In genomic region chr5:150584561-150585335, GRCh38 we compare ENCODE assay signal across 20 cellular contexts. TPM values are rescaled to one million over a fixed set of nuclear protein-coding genes. Genes with fewer than 3 reads are reported as not detected.
DNase-seq lines count a peak whose midpoint lies in the region; ATAC-seq, FAIRE-seq and TF ChIP-seq lines count a peak whose summit lies in the region.
"Had no signal": no experiment of that assay in that cellular context is flagged by ENCODE, and none has a peak within 500 bp of the region (broad histone marks: within the 10 kb centered on the region; RNA-seq: fewer than 3 reads in every experiment).

No MANE protein-coding gene starts in this region.

- peaks cover 16% of the 10 kb centered on the region for H3K27me3 Mint-ChIP-seq in stimulated activated naive CD8-positive, alpha-beta T cell treated with anti-CD3 and anti-CD28 coated beads, Interleukin-15, amount 100 ng/mL, for 72 hours

- H3K4me3 ChIP-seq in aorta (ENCODE audit: low read length in 2 of 2): no peak overlapping the region
- no peak overlapping the region for H3K4me3 ChIP-seq in smooth muscle cell
- H3K4me3 ChIP-seq: A549, K562, PC-9 had no signal

- no peak overlapping the region for H3K27ac ChIP-seq in aorta (ENCODE audit: low read depth in 1 of 2, low read length in 2 of 2)
- H3K27ac ChIP-seq in smooth muscle cell (ENCODE audit: low read depth): no peak overlapping the region
- H3K27ac ChIP-seq: A549, C4-2B, PC-9 had no signal

- TF ChIP-seq POLR2A in GM12891 (IDR thresholded peaks at IDR 0.05; ENCODE audit: low read depth, low read length): no peak

- intact Hi-C loops in left colon (cut with DNase I, micrococcal nuclease): no loop called here
- intact Hi-C loops in sciatic nerve (cut with DNase I): no loop called here
- intact Hi-C loops in aorta (cut with DNase I): loop anchor here in 1 of 2 donors (5.0 kb wide), 1 partner anchor 73 kb away; no protein-coding TSS in a partner anchor

- no peak for DNase-seq in stimulated activated naive CD8-positive, alpha-beta T cell treated with anti-CD3 and anti-CD28 coated beads, Interleukin-15, amount 100 ng/mL, for 72 hours
- DNase-seq in stimulated activated naive CD8-positive, alpha-beta T cell treated with anti-CD3 and anti-CD28 coated beads, Interleukin-15, Interleukin-2, amounts not matched to agents 100 U/mL and 50 U/mL, for 24 hours: no peak
- DNase-seq in left colon (peak; percentile 63 to 66), sciatic nerve (ENCODE audit: low spot score) (peak; percentile 47), aorta (peak; percentile 29 to 41), smooth muscle cell (lab: John Stamatoyannopoulos, UW; ENCODE audit: unreplicated experiment) (no peak), OCI-M1 (lab: John Stamatoyannopoulos, UW) (no peak), GM12891 (ENCODE audit: insufficient read length, low spot score) (no peak)
- DNase-seq: DMS 273 treated with DMSO at 0.1 percent for 48 hours, GF-D8, MV-4-11, NCI-H1417 treated with DMSO at 0.1 percent for 48 hours, NCI-H2029, NCI-H748 treated with DMSO at 0.1 percent for 48 hours, PC-9 had no signal

- H3K4me1 ChIP-seq in aorta (ENCODE audit: control insufficient read depth in 1 of 2, insufficient read depth in 2 of 2, low read length in 2 of 2) (no peaks in the 10 kb centered on the region), smooth muscle cell (ENCODE audit: low read depth) (peaks cover 17% of the 10 kb centered on the region)

- H3K36me3 ChIP-seq in aorta (ENCODE audit: control insufficient read depth in 1 of 2, insufficient read depth in 2 of 2, low read length in 1 of 2) (no peaks in the 10 kb centered on the region), smooth muscle cell (ENCODE audit: low read depth) (no peaks in the 10 kb centered on the region)

- peak; percentile 21 for ATAC-seq in stimulated activated naive CD8-positive, alpha-beta T cell treated with anti-CD3 and anti-CD28 coated beads, Interleukin-15, amount 100 ng/mL, for 72 hours
- no peak for ATAC-seq in stimulated activated naive CD8-positive, alpha-beta T cell treated with anti-CD3 and anti-CD28 coated beads, Interleukin-15, Interleukin-2, amounts not matched to agents 100 U/mL and 50 U/mL, for 24 hours
- peak; percentile 48 for ATAC-seq in left colon
- no peak for ATAC-seq in sciatic nerve
- no peak for ATAC-seq in aorta (ENCODE audit: low FRiP score)

- no peaks in the 10 kb centered on the region for H3K9me3 Mint-ChIP-seq in stimulated activated naive CD8-positive, alpha-beta T cell treated with anti-CD3 and anti-CD28 coated beads, Interleukin-15, amount 100 ng/mL, for 72 hours

- no peak overlapping the region for H3K4me2 ChIP-seq in smooth muscle cell
- H3K4me2 ChIP-seq: A549, PC-9 had no signal

- no peaks in the 10 kb centered on the region for H4K20me1 ChIP-seq in smooth muscle cell (ENCODE audit: low read depth)

- TF ChIP-seq CTCF in smooth muscle cell (IDR thresholded peaks at IDR 0.05; ENCODE audit: borderline replicate concordance, insufficient read depth, poor library complexity, severe bottlenecking): no peak

- peak overlapping the region in 1 of 2 donors; percentile 87 for H3K27ac Mint-ChIP-seq in stimulated activated naive CD8-positive, alpha-beta T cell treated with anti-CD3 and anti-CD28 coated beads, Interleukin-15, amount 100 ng/mL, for 72 hours

- peaks cover 3% of the 10 kb centered on the region for H3F3A ChIP-seq in smooth muscle cell (ENCODE audit: low read depth)

- no peak overlapping the region for H2AFZ ChIP-seq in smooth muscle cell (ENCODE audit: low read depth)
- H2AFZ ChIP-seq: PC-9 had no signal

- H3K4me1 Mint-ChIP-seq in stimulated activated naive CD8-positive, alpha-beta T cell treated with anti-CD3 and anti-CD28 coated beads, Interleukin-15, amount 100 ng/mL, for 72 hours: no peaks in the 10 kb centered on the region

- H3K9ac ChIP-seq in smooth muscle cell (ENCODE audit: low read depth): no peak overlapping the region

- no peaks in the 10 kb centered on the region for H3K27me3 ChIP-seq in aorta (ENCODE audit: control insufficient read depth in 1 of 2, insufficient read depth in 2 of 2, low read length in 1 of 2)
- no peaks in the 10 kb centered on the region for H3K27me3 ChIP-seq in smooth muscle cell (ENCODE audit: low read depth)

- H3K79me2 ChIP-seq in smooth muscle cell (ENCODE audit: low read depth): no peaks in the 10 kb centered on the region

- no peak for FAIRE-seq in GM12891 (lab: Jason Lieb, UNC)
- FAIRE-seq: A549, GM19239, H1, K562 had no signal

- H3K4me3 Mint-ChIP-seq in stimulated activated naive CD8-positive, alpha-beta T cell treated with anti-CD3 and anti-CD28 coated beads, Interleukin-15, amount 100 ng/mL, for 72 hours: no peak overlapping the region

- H3K9me3 ChIP-seq in aorta (ENCODE audit: control insufficient read depth, low read length): no peaks in the 10 kb centered on the region
- H3K9me3 ChIP-seq in smooth muscle cell (replicated peaks; ENCODE audit: low read depth): no peaks in the 10 kb centered on the region
- H3K9me3 ChIP-seq: A549 had no signal

- 93 to 94% methylated on average over 12 of the region's 12 CpGs for WGBS in aorta, 2 donors
- 94% methylated on average over 12 of the region's 12 CpGs for WGBS in smooth muscle cell (ENCODE audit: low lambda C conversion rate)

TF ChIP-seq in GM12891, 5 proteins besides CTCF, POLR2A, EP300 and RAD21:
- no peak for TF ChIP-seq POLR2AphosphoS5 (IDR thresholded peaks at IDR 0.05; ENCODE audit: low read depth, low read length)
- TF ChIP-seq SPI1 (IDR thresholded peaks at IDR 0.05; ENCODE audit: low read depth, low read length): no peak
- no peak for TF ChIP-seq PAX5 (IDR thresholded peaks at IDR 0.05; ENCODE audit: insufficient read depth, low read length, severe bottlenecking)
- no peak for TF ChIP-seq TAF1 (IDR thresholded peaks at IDR 0.05; ENCODE audit: low read depth, low read length)
- TF ChIP-seq POU2F2 (IDR thresholded peaks at IDR 0.05; ENCODE audit: low read depth, low read length): no peak

RNA-seq across cellular contexts. Expression of gene SYNPO, which starts 55.7 kb away (rescaled TPM):
- total RNA-seq in left colon: 10 to 100 TPM; 43.6 to 73.9 TPM
- 179 TPM for total RNA-seq in sciatic nerve
- total RNA-seq in aorta: 100 to 1,000 TPM; 327 to 478 TPM
- polyA plus RNA-seq in aorta: 100 to 1,000 TPM; 228 to 486 TPM
- total RNA-seq in smooth muscle cell: 30.5 and 46.4 TPM in 2 replicates
- polyA plus RNA-seq in smooth muscle cell: 34.2 and 36.9 TPM in 2 replicates
- 27.9 TPM for polyA plus RNA-seq in GM12891 (2012; ENCODE audit: low read depth, missing spikeins)

Comparison
In these comparisons a context has a peak if more than half of its experiments do, and no peak if none do; other contexts are left out.
1. ATAC-seq: peak in stimulated activated naive CD8-positive, alpha-beta T cell treated with anti-CD3 and anti-CD28 coated beads, Interleukin-15, amount 100 ng/mL, for 72 hours (single experiment) and left colon (single experiment); none in stimulated activated naive CD8-positive, alpha-beta T cell treated with anti-CD3 and anti-CD28 coated beads, Interleukin-15, Interleukin-2, amounts not matched to agents 100 U/mL and 50 U/mL, for 24 hours (single experiment), sciatic nerve (single experiment) and aorta (single experiment).
2. DNase-seq: peak in left colon (2 of 2), sciatic nerve (single experiment) and aorta (2 of 2); none in stimulated activated naive CD8-positive, alpha-beta T cell treated with anti-CD3 and anti-CD28 coated beads, Interleukin-15, amount 100 ng/mL, for 72 hours (0 of 2), stimulated activated naive CD8-positive, alpha-beta T cell treated with anti-CD3 and anti-CD28 coated beads, Interleukin-15, Interleukin-2, amounts not matched to agents 100 U/mL and 50 U/mL, for 24 hours (single experiment), smooth muscle cell (single experiment), OCI-M1 (single experiment) and GM12891 (single experiment).